ENCODE assay signal across 1 cellular context in genomic region chr5:53488195-53488594, GRCh38.
TF ChIP-seq lines count a peak whose summit lies in the region.

No MANE protein-coding gene starts in this region.

TF ChIP-seq in IMR-90, 13 proteins besides CTCF, POLR2A, EP300 and RAD21:
- TF ChIP-seq BHLHE40 (IDR thresholded peaks at IDR 0.05; ENCODE audit: low read depth, low read length) (no peak), MAFK (IDR thresholded peaks at IDR 0.05; ENCODE audit: low read depth, low read length) (no peak), FOS (IDR thresholded peaks at IDR 0.05; ENCODE audit: low read depth, low read length) (no peak), SMC3 (IDR thresholded peaks at IDR 0.05; ENCODE audit: low read depth, low read length) (no peak), NFE2L2 (IDR thresholded peaks at IDR 0.05; ENCODE audit: low read depth, low read length) (no peak), RCOR1 (IDR thresholded peaks at IDR 0.05; ENCODE audit: insufficient replicate concordance, low read length) (no peak), USF2 (IDR thresholded peaks at IDR 0.05; ENCODE audit: low read depth, low read length) (no peak), RFX5 (IDR thresholded peaks at IDR 0.05; ENCODE audit: low read depth, low read length) (no peak), CHD1 (IDR thresholded peaks at IDR 0.05; ENCODE audit: low read depth, low read length) (no peak), CEBPB (IDR thresholded peaks at IDR 0.05; ENCODE audit: low read depth, low read length) (no peak), MXI1 (IDR thresholded peaks at IDR 0.05; ENCODE audit: borderline replicate concordance, low read depth, low read length) (no peak), MAZ (IDR thresholded peaks at IDR 0.05; ENCODE audit: borderline replicate concordance, low read depth, low read length) (no peak), ELK1 (IDR thresholded peaks at IDR 0.05; ENCODE audit: borderline replicate concordance, low read depth, low read length) (no peak)
